1 cellular context compared by ENCODE assay signal in the genomic region with DNA sequence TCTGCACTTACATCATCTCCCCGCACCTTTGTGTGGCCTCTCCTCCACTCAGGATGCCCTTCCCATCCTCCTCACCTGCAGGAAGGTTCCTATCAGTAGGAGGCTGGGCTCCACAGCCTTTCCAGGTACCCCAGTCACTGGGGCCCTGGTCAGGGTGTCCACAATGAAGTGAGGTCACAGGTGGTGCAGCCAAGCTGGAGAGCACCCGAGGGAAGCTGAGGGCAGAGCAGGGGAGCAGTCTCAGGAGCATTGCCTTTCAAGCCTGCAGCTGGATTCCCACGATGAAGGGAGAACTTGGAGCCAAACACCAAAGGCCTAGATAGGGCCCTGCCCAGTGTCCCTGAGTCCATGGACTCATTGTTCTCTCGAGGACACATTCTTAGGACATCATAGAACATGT.
TF ChIP-seq lines count a peak whose summit lies in the region.

No MANE protein-coding gene starts in this region.

TF ChIP-seq in SK-N-SH treated with all-trans-retinoic acid at 6 μM for 48 hours, 23 proteins besides CTCF, POLR2A, EP300 and RAD21 (continued from another document):
- TF ChIP-seq ZFP30 (CRISPR knock-in tag; IDR thresholded peaks at IDR 0.05), result no peak
